Comparison of ENCODE assay signal across 1 cellular context in genomic region chr12:116636636-116637519, GRCh38.
TF ChIP-seq lines count a peak whose summit lies in the region.

No MANE protein-coding gene starts in this region.

TF ChIP-seq in HepG2, 621 proteins besides CTCF, POLR2A, EP300 and RAD21 (continued from another document and continues in another):
- TF ChIP-seq SIN3A (IDR thresholded peaks at IDR 0.05; ENCODE audit: borderline replicate concordance, low read depth, low read length) (no peak), SKI (IDR thresholded peaks at IDR 0.05; ENCODE audit: partially characterized antibody) (peak; percentile 74), TFAP4 (IDR thresholded peaks at IDR 0.05; ENCODE audit: borderline replicate concordance, low read depth) (peak; percentile 34; the same call in 1 of the 2 replicates), HOXA3 (CRISPR knock-in tag; IDR thresholded peaks at IDR 0.05) (peak; percentile 5; the same call in 1 of the 2 replicates), ZNF253 (CRISPR knock-in tag; IDR thresholded peaks at IDR 0.05; ENCODE audit: borderline replicate concordance) (no peak), RBM22 (optimal IDR thresholded peaks at IDR 0.05; ENCODE audit: low read length) (no peak), TARDBP (CRISPR knock-in tag; IDR thresholded peaks at IDR 0.05) (peak; percentile 73; the same call in 1 of the 2 replicates), ARID3A (IDR thresholded peaks at IDR 0.05; ENCODE audit: low read depth, low read length) (peak; percentile 89), FOSL2 (CRISPR knock-in tag; IDR thresholded peaks at IDR 0.05) (peak; percentile 61), HMG20B (CRISPR knock-in tag; conservative IDR thresholded peaks at IDR 0.05) (peak; percentile 94), PLRG1 (conservative IDR thresholded peaks at IDR 0.05) (no peak), STAT5B (CRISPR knock-in tag; IDR thresholded peaks at IDR 0.05) (no peak), PRDM10 (CRISPR knock-in tag; IDR thresholded peaks at IDR 0.05; ENCODE audit: low read depth) (0 out of 2 replicates have a peak, but pooled peaks have one; percentile 38), ZZZ3 (CRISPR knock-in tag; IDR thresholded peaks at IDR 0.05; ENCODE audit: borderline replicate concordance) (no peak), ZNF441 (CRISPR knock-in tag; IDR thresholded peaks at IDR 0.05; ENCODE audit: borderline replicate concordance) (no peak), ZBTB37 (CRISPR knock-in tag; IDR thresholded peaks at IDR 0.05) (0 out of 2 replicates have a peak, but pooled peaks have one; percentile 12), ZNF350 (CRISPR knock-in tag; IDR thresholded peaks at IDR 0.05; ENCODE audit: borderline replicate concordance, low read depth) (no peak), ARID2 (CRISPR knock-in tag; IDR thresholded peaks at IDR 0.05; ENCODE audit: borderline replicate concordance) (no peak), ZNF30 (CRISPR knock-in tag; IDR thresholded peaks at IDR 0.05) (no peak), NR2C2 (CRISPR knock-in tag; IDR thresholded peaks at IDR 0.05; ENCODE audit: borderline replicate concordance) (peak; percentile 51), ZBTB3 (CRISPR knock-in tag; IDR thresholded peaks at IDR 0.05; ENCODE audit: borderline replicate concordance, low read depth) (no peak), ZNF792 (CRISPR knock-in tag; IDR thresholded peaks at IDR 0.05) (peak; percentile 15; the same call in 1 of the 2 replicates), PPARG (CRISPR knock-in tag; conservative IDR thresholded peaks at IDR 0.05) (no peak), SNAPC5 (CRISPR knock-in tag; IDR thresholded peaks at IDR 0.05; ENCODE audit: borderline replicate concordance) (no peak), E2F5 (CRISPR knock-in tag; conservative IDR thresholded peaks at IDR 0.05) (no peak), SIX4 (CRISPR knock-in tag; IDR thresholded peaks at IDR 0.05) (peak; percentile 31; the same call in 1 of the 2 replicates), ETS1 (CRISPR knock-in tag; IDR thresholded peaks at IDR 0.05) (no peak), CHD2 (IDR thresholded peaks at IDR 0.05; ENCODE audit: low read depth, low read length) (no peak), NCOA2 (CRISPR knock-in tag; IDR thresholded peaks at IDR 0.05) (peak; percentile 86), REST (IDR thresholded peaks at IDR 0.05; ENCODE audit: borderline replicate concordance in 1 of 2, low read depth in 1 of 2, low read length in 2 of 2) (peak in 1 of 2 experiments; percentile 74; a peak in 1 of 4 replicates), U2AF1 (optimal IDR thresholded peaks at IDR 0.05; ENCODE audit: low read depth, low read length) (no peak), HNF1A (IDR thresholded peaks at IDR 0.05; ENCODE audit: low read depth) (peak; percentile 96), HNF1A (CRISPR knock-in tag; IDR thresholded peaks at IDR 0.05; ENCODE audit: borderline replicate concordance) (peak; percentile 95), RNF219 (CRISPR knock-in tag; IDR thresholded peaks at IDR 0.05) (peak; percentile 60; the same call in 1 of the 2 replicates), FOXJ3 (CRISPR knock-in tag; IDR thresholded peaks at IDR 0.05; ENCODE audit: borderline replicate concordance) (peak; percentile 95), MIXL1 (CRISPR knock-in tag; IDR thresholded peaks at IDR 0.05) (peak; percentile 90), FOXO1 (CRISPR knock-in tag; IDR thresholded peaks at IDR 0.05) (peak; percentile 75; the same call in 1 of the 2 replicates), KAT8 (CRISPR knock-in tag; IDR thresholded peaks at IDR 0.05) (peak; percentile 66; the same call in 1 of the 2 replicates), MIER3 (CRISPR knock-in tag; IDR thresholded peaks at IDR 0.05; ENCODE audit: borderline replicate concordance) (0 out of 2 replicates have a peak, but pooled peaks have one; percentile 12), MAZ (IDR thresholded peaks at IDR 0.05; ENCODE audit: borderline replicate concordance, low read depth, low read length) (no peak), MAZ (CRISPR knock-in tag; IDR thresholded peaks at IDR 0.05; ENCODE audit: low read depth) (0 out of 2 replicates have a peak, but pooled peaks have one; percentile 18)
